In genomic region chr1:154418062-154418897, GRCh38 we compare ENCODE assay signal across 8 cellular contexts. TPM values are rescaled to one million over a fixed set of nuclear protein-coding genes. Genes with fewer than 3 reads are reported as not detected.
A peak's percentile ranks its signal among the peaks of the same experiment; 100 is the strongest.
DNase-seq lines count a peak whose midpoint lies in the region; ATAC-seq, FAIRE-seq and TF ChIP-seq lines count a peak whose summit lies in the region.

No MANE protein-coding gene starts in this region.

- H3K4me3 Mint-ChIP-seq in progenitor cell of endocrine pancreas (ENCODE audit: low read depth) = no peak overlapping the region

- H3K27ac ChIP-seq in Panc1 (ENCODE audit: low read length) = peak overlapping the region; percentile 89
- no peak overlapping the region for H3K27ac ChIP-seq in smooth muscle cell (ENCODE audit: low read depth)

- peak overlapping the region; percentile 95 for H3K27ac Mint-ChIP-seq in progenitor cell of endocrine pancreas

- POLR2A ChIA-PET in Panc1 (lab: Charles Lee) = no interaction called here

- no peaks in the 10 kb centered on the region for H3K36me3 Mint-ChIP-seq in progenitor cell of endocrine pancreas (ENCODE audit: insufficient read depth)

- TF ChIP-seq CTCF in Panc1 (IDR thresholded peaks at IDR 0.05) (no peak), progenitor cell of endocrine pancreas (IDR thresholded peaks at IDR 0.05; ENCODE audit: unreplicated experiment) (no peak), smooth muscle cell (IDR thresholded peaks at IDR 0.05; ENCODE audit: borderline replicate concordance, insufficient read depth, poor library complexity, severe bottlenecking) (no peak)

- no peaks in the 10 kb centered on the region for H3K9me3 Mint-ChIP-seq in progenitor cell of endocrine pancreas (ENCODE audit: low read depth)

- H3F3A ChIP-seq in smooth muscle cell (ENCODE audit: low read depth) = no peaks in the 10 kb centered on the region

- no peak overlapping the region for H2AFZ ChIP-seq in smooth muscle cell (ENCODE audit: low read depth)

- no peaks in the 10 kb centered on the region for H3K36me3 ChIP-seq in H7 (replicated peaks; ENCODE audit: control insufficient read depth, insufficient read depth, low read length)
- H3K36me3 ChIP-seq in Panc1 (ENCODE audit: control insufficient read depth, insufficient read depth, low read length) = no peaks in the 10 kb centered on the region
- no peaks in the 10 kb centered on the region for H3K36me3 ChIP-seq in smooth muscle cell (ENCODE audit: low read depth)

- H3K27me3 ChIP-seq in H7 (ENCODE audit: control insufficient read depth, insufficient read depth, low read length) (no peaks in the 10 kb centered on the region), Panc1 (ENCODE audit: control insufficient read depth, insufficient read depth, low read length) (no peaks in the 10 kb centered on the region), smooth muscle cell (ENCODE audit: low read depth) (no peaks in the 10 kb centered on the region)

- WGBS in smooth muscle cell (ENCODE audit: low lambda C conversion rate) = 83% methylated on average over 17 of the region's 17 CpGs

- H3K4me1 ChIP-seq in Panc1 (ENCODE audit: control insufficient read depth, insufficient read depth, low read length) (peaks cover 59% of the 10 kb centered on the region), smooth muscle cell (ENCODE audit: low read depth) (peaks cover 4% of the 10 kb centered on the region)

- CTCF ChIA-PET in Panc1 (lab: Charles Lee) = no interaction called here

- DNase-seq in H7 = peak; percentile 17
- peak; percentile 93 for DNase-seq in Panc1 (ENCODE audit: low read depth, low spot score)
- peak; percentile 16 for DNase-seq in effector CD4-positive, alpha-beta T cell
- no peak for DNase-seq in progenitor cell of endocrine pancreas (ENCODE audit: low spot score, unreplicated experiment)
- no peak for DNase-seq in smooth muscle cell (lab: John Stamatoyannopoulos, UW; ENCODE audit: unreplicated experiment)
- DNase-seq in frontal cortex (ENCODE audit: low spot score in 2 of 2) = no peak
- no peak for DNase-seq in DMS79 (lab: John Stamatoyannopoulos, UW)

- peaks cover 26% of the 10 kb centered on the region for H3K4me1 Mint-ChIP-seq in progenitor cell of endocrine pancreas (ENCODE audit: low read depth)

- no TSS peak for BruUV-seq in Panc1 (replicated peaks; lab: Mats Ljungman, UMichigan)

- H3K9me3 ChIP-seq in Panc1 (ENCODE audit: control insufficient read depth, insufficient read depth, low read depth, low read length) (no peaks in the 10 kb centered on the region), smooth muscle cell (replicated peaks; ENCODE audit: low read depth) (no peaks in the 10 kb centered on the region)

- H3K27me3 Mint-ChIP-seq in progenitor cell of endocrine pancreas = peaks cover 2% of the 10 kb centered on the region

- H3K79me2 ChIP-seq in smooth muscle cell (ENCODE audit: low read depth) = peaks cover 4% of the 10 kb centered on the region

- no peak overlapping the region for H3K4me3 ChIP-seq in H7 (ENCODE audit: insufficient read depth, low read depth, low read length)
- H3K4me3 ChIP-seq in Panc1 (ENCODE audit: low read depth in 2 of 2, low read length in 2 of 2) = peak overlapping the region in 1 of 2 experiments; percentile 31; a peak in 2 of 4 replicates
- no peak overlapping the region for H3K4me3 ChIP-seq in smooth muscle cell

- intact Hi-C loops in Panc1 (cut with micrococcal nuclease; ENCODE audit: unreplicated experiment) = no loop called here

- no peaks in the 10 kb centered on the region for H4K20me1 ChIP-seq in smooth muscle cell (ENCODE audit: low read depth)

- FAIRE-seq in frontal cortex (lab: Jason Lieb, UNC) = no peak

- H3K9ac ChIP-seq in smooth muscle cell (ENCODE audit: low read depth) = no peak overlapping the region

- ATAC-seq in Panc1 = peak; percentile 89
- no peak for ATAC-seq in HG03521 (IDR thresholded peaks at IDR 0.05; ENCODE audit: unreplicated experiment)

- H3K4me2 ChIP-seq in smooth muscle cell = no peak overlapping the region

- in situ Hi-C loops in Panc1 (cut with HindIII; ENCODE audit: low pct_unique_long_range_greater_than_20kb, low sequenced_read_pairs) = no loop called here

RNA-seq across cellular contexts. Expression of gene IL6R, which starts 13.1 kb away (rescaled TPM):
- total RNA-seq in H7 (2014; rRNA removed; shearing (Covaris generic)) = 8.6 and 10.3 TPM in 2 replicates
- total RNA-seq in Panc1 (2021; ENCODE audit: unreplicated experiment) = 12.2 TPM
- polyA plus RNA-seq in Panc1 (2012; ENCODE audit: insufficient read length) = 14.1 TPM
- total RNA-seq in progenitor cell of endocrine pancreas = 2.0 and 3.1 TPM in 2 replicates
- total RNA-seq in smooth muscle cell = 1.3 and 1.8 TPM in 2 replicates
- polyA plus RNA-seq in smooth muscle cell = 1.9 TPM in 2 replicates
- 3.3 TPM for total RNA-seq in frontal cortex

Comparison
In these comparisons a context has a peak if more than half of its experiments do, and no peak if none do; other contexts are left out.
1. DNase-seq: peak in H7 (single experiment), Panc1 (single experiment) and effector CD4-positive, alpha-beta T cell (single experiment); none in progenitor cell of endocrine pancreas (single experiment), smooth muscle cell (single experiment), frontal cortex (0 of 2) and DMS79 (single experiment).